9 cellular contexts compared by ENCODE assay signal in the genomic region with DNA sequence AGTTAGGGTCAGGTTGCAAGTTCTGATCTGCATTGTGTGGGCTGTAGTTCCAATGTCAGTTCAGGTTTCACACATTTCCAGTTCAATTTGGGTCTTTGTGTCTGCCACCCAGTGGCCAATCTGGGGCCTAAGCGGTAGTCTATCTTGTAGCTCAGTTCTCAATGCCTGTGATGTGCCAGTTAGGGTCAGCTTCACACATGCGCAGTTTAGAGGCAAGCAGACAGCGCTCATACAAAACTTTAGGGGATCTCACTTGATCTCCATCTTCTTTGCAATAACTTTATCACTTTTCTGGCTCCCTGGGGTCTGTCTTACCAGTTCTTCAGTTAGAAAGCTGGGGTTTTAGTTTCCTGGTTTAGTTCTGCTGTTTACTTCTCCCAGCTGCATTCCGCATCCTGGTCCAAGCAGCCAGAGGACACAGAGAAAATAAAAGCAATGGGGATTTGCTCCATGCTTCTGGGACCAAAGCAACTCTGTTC. TPM values are rescaled to one million over a fixed set of nuclear protein-coding genes. Genes with fewer than 3 reads are reported as not detected.
DNase-seq lines count a peak whose midpoint lies in the region; ATAC-seq and TF ChIP-seq lines count a peak whose summit lies in the region.
"Had no signal": no experiment of that assay in that cellular context is flagged by ENCODE, and none has a peak within 500 bp of the region (broad histone marks: within the 10 kb centered on the region; RNA-seq: fewer than 3 reads in every experiment).

No MANE protein-coding gene starts in this region.

- WGBS in right cardiac atrium = 22% methylated on average over 4 of the region's 4 CpGs

- no peaks in the 10 kb centered on the region for H3K27me3 ChIP-seq in ascending aorta
- H3K27me3 ChIP-seq in right cardiac atrium (ENCODE audit: control insufficient read depth, insufficient read depth) = no peaks in the 10 kb centered on the region

- H3K9me3 ChIP-seq in ascending aorta (peaks cover 0 to 5% of the 10 kb centered on the region in 2 donors), right cardiac atrium (ENCODE audit: control insufficient read depth, low read length) (no peaks in the 10 kb centered on the region)

- H3K27ac ChIP-seq in ascending aorta (peak overlapping the region; percentile 17 to 39), right cardiac atrium (ENCODE audit: low read length) (no peak overlapping the region)
- H3K27ac ChIP-seq: skin epidermis had no signal

- intact Hi-C loops in ascending aorta (cut with DNase I) (loop anchor here (1.0 kb wide), 1 partner anchor 124 kb away; no protein-coding TSS in a partner anchor), right cardiac atrium (cut with DNase I) (no loop called here)

- no peak for TF ChIP-seq POLR2A in NB4 (IDR thresholded peaks at IDR 0.05; ENCODE audit: extremely low read depth, insufficient read length)

- TF ChIP-seq CTCF in GM12874 (IDR thresholded peaks at IDR 0.05; ENCODE audit: insufficient read depth, low read depth, low read length) = peak; percentile 62
- TF ChIP-seq CTCF in NB4 (IDR thresholded peaks at IDR 0.05; ENCODE audit: low read depth, low read length) = peak; percentile 67
- TF ChIP-seq CTCF in ascending aorta (IDR thresholded peaks at IDR 0.05) = peak; percentile 49 to 72 (median 70)

- no peaks in the 10 kb centered on the region for H3K36me3 ChIP-seq in ascending aorta

- no peak overlapping the region for H3K4me3 ChIP-seq in NB4 (ENCODE audit: low read depth, low read length)
- peak overlapping the region in 1 of 2 donors; percentile 43 for H3K4me3 ChIP-seq in ascending aorta
- peak overlapping the region; percentile 27 for H3K4me3 ChIP-seq in right cardiac atrium (ENCODE audit: low read length)
- H3K4me3 ChIP-seq: skin epidermis had no signal

- peak; percentile 93 for ATAC-seq in HG02571 (IDR thresholded peaks at IDR 0.05; ENCODE audit: unreplicated experiment)
- ATAC-seq in right cardiac atrium = peak; percentile 99

- DNase-seq in NB4 (ENCODE audit: low read depth) (peak; percentile 82), SW480 (ENCODE audit: low spot score) (peak; percentile 56), ascending aorta (ENCODE audit: low spot score in 2 of 2) (peak; percentile 13 to 87), right cardiac atrium (peak; percentile 74 to 88 (median 81)), renal cortical epithelial cell (ENCODE audit: low read depth) (peak; percentile 86), DMS79 (lab: John Stamatoyannopoulos, UW) (no peak)

- H3K4me1 ChIP-seq in ascending aorta (no peaks in the 10 kb centered on the region), right cardiac atrium (ENCODE audit: control insufficient read depth, insufficient read depth, low read length) (no peaks in the 10 kb centered on the region)

RNA-seq across cellular contexts. Expression of a gene that starts 11.0 kb away (rescaled TPM):
- total RNA-seq in ascending aorta (11.5 TPM), right cardiac atrium (10 to 100 TPM; 47.3 to 56.5 (median 51.8) TPM), renal cortical epithelial cell (54.0 and 55.5 TPM in 2 replicates)
- polyA plus RNA-seq in right cardiac atrium = 15.4 TPM

RNA-seq across cellular contexts. Expression of a gene that starts 22.0 kb away (rescaled TPM):
- total RNA-seq in ascending aorta (0.21 TPM), right cardiac atrium (1 to 10 TPM in 3 of 4 donors, under 1 TPM in 1; 0.89 to 1.7 (median 1.4) TPM), renal cortical epithelial cell (2.1 and 6.0 TPM in 2 replicates)
- 0.72 TPM for polyA plus RNA-seq in right cardiac atrium
